Comparison of ENCODE assay signal across 8 cellular contexts in the genomic region with DNA sequence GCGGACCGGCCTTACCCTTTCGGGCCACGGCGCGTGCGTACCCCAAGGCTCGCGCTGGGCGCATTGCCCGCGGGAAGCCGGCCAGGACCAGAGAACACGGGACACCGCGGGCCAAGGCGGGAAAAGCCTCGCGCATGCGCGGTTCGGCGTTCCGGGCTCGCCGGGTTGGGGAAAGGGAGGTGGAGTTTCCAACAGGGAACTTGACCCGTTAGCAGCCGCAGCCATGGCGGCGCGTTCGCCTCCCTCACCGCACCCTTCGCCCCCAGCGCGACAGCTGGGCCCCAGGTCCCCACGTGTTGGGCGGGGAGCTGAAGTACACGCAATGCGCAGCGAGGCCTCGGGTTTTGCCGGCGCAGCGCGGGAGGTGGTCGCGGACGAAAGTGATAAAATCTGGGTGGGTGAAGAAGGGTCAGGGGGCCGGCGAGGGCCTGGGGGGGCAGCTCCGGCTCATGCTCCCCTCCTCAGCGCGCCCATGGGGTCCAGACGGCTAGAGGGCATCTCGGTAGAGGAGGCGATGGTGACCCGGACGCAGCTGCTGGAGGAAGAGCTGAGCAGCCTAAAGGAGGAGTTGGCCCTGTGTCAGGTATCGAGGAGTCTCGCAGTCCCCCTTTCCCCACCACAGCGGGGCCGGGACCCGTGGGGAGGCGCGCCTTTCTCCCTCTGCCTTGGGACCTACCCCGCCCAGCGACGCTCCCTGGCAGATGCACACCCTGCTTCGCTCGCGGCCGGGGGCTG. TPM values are rescaled to one million over a fixed set of nuclear protein-coding genes. Genes with fewer than 3 reads are reported as not detected.
A peak's percentile ranks its signal among the peaks of the same experiment; 100 is the strongest.
DNase-seq lines count a peak whose midpoint lies in the region; ATAC-seq and TF ChIP-seq lines count a peak whose summit lies in the region.

A gene with protein sequence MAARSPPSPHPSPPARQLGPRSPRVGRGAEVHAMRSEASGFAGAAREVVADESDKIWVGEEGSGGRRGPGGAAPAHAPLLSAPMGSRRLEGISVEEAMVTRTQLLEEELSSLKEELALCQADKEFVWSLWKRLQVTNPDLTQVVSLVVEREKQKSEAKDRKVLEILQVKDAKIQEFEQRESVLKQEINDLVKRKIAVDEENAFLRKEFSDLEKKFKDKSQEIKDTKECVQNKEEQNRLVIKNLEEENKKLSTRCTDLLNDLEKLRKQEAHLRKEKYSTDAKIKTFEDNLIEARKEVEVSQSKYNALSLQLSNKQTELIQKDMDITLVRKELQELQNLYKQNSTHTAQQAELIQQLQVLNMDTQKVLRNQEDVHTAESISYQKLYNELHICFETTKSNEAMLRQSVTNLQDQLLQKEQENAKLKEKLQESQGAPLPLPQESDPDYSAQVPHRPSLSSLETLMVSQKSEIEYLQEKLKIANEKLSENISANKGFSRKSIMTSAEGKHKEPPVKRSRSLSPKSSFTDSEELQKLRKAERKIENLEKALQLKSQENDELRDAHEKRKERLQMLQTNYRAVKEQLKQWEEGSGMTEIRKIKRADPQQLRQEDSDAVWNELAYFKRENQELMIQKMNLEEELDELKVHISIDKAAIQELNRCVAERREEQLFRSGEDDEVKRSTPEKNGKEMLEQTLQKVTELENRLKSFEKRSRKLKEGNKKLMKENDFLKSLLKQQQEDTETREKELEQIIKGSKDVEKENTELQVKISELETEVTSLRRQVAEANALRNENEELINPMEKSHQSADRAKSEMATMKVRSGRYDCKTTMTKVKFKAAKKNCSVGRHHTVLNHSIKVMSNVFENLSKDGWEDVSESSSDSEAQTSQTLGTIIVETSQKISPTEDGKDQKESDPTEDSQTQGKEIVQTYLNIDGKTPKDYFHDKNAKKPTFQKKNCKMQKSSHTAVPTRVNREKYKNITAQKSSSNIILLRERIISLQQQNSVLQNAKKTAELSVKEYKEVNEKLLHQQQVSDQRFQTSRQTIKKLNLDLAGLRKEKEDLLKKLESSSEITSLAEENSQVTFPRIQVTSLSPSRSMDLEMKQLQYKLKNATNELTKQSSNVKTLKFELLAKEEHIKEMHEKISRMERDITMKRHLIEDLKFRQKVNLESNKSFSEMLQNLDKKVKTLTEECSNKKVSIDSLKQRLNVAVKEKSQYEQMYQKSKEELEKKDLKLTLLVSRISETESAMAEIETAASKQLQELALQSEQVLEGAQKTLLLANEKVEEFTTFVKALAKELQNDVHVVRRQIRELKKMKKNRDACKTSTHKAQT (N-terminal part only) (plus strand): TSS at position 198 of the 735 bp plus-strand sequence. CDS start 26 bp downstream, at position 224.

- H3K4me1 ChIP-seq in duodenal mucosa (ENCODE audit: control insufficient read depth in 1 of 2, insufficient read depth in 2 of 2, low read length in 2 of 2) (peaks cover 5 to 12% of the 10 kb centered on the region in 2 donors), right lobe of liver (peaks cover 0 to 39% (median 18%) of the 10 kb centered on the region in 4 donors)

- peak within 1 kb of the TSS; percentile 73 for H3K4me3 Mint-ChIP-seq in activated B cell treated with CpG ODN at 0.5 μM for 24 hours

- peak within 1 kb of the TSS; percentile 58 to 80 for H3K9ac ChIP-seq in duodenal mucosa (ENCODE audit: low read depth in 1 of 2, low read length in 2 of 2)

- H3K27ac ChIP-seq in duodenal mucosa (ENCODE audit: low read depth, low read length) = peak within 1 kb of the TSS; percentile 55
- peak within 1 kb of the TSS; percentile 91 to 96 (median 94) for H3K27ac ChIP-seq in right lobe of liver

- TF ChIP-seq CTCF in activated B cell treated with CpG ODN at 0.5 μM for 24 hours (IDR thresholded peaks at IDR 0.05) (no peak), right lobe of liver (IDR thresholded peaks at IDR 0.05) (no peak)

- H3K4me3 ChIP-seq in duodenal mucosa (ENCODE audit: low read depth in 1 of 2, low read length in 2 of 2) (peak within 1 kb of the TSS; percentile 81 to 87), right lobe of liver (peak within 1 kb of the TSS; percentile 74 to 84 (median 80))

- no peaks in the 10 kb centered on the region for H3K36me3 ChIP-seq in duodenal mucosa (ENCODE audit: control insufficient read depth in 1 of 2, insufficient read depth in 2 of 2, low read length in 2 of 2)
- no peaks in the 10 kb centered on the region for H3K36me3 ChIP-seq in right lobe of liver

- WGBS in right lobe of liver (ENCODE audit: insufficient coverage, low coverage, low lambda C conversion rate, missing lambda C conversion rate) = 4% methylated on average over 10 of the region's 73 CpGs

- no peaks in the 10 kb centered on the region for H3K27me3 ChIP-seq in duodenal mucosa (ENCODE audit: control insufficient read depth in 1 of 2, insufficient read depth in 2 of 2, low read length in 2 of 2)
- H3K27me3 ChIP-seq in right lobe of liver = no peaks in the 10 kb centered on the region

- H3K4me1 Mint-ChIP-seq in activated B cell treated with CpG ODN at 0.5 μM for 24 hours = peaks cover 13% of the 10 kb centered on the region

- no peak within 1 kb of the TSS for H3K27ac Mint-ChIP-seq in activated B cell treated with CpG ODN at 0.5 μM for 24 hours

- CTCF ChIA-PET in activated B cell treated with CpG ODN at 0.5 μM for 24 hours (lab: Charles Lee) = no interaction called here

- H3K9me3 ChIP-seq in duodenal mucosa (ENCODE audit: control insufficient read depth in 1 of 2, low read length in 2 of 2) = no peaks in the 10 kb centered on the region
- H3K9me3 ChIP-seq in right lobe of liver = no peaks in the 10 kb centered on the region

- no peaks in the 10 kb centered on the region for H3K36me3 Mint-ChIP-seq in activated B cell treated with CpG ODN at 0.5 μM for 24 hours (ENCODE audit: low read depth)

- no peaks in the 10 kb centered on the region for H3K9me3 Mint-ChIP-seq in activated B cell treated with CpG ODN at 0.5 μM for 24 hours

- TF ChIP-seq POLR2A in right lobe of liver (IDR thresholded peaks at IDR 0.05) = peak; percentile 84

- intact Hi-C loops in activated B cell treated with CpG ODN at 0.5 μM for 24 hours (cut with micrococcal nuclease) (no loop called here), right lobe of liver (cut with DNase I) (no loop called here)

- DNase-seq in activated CD8-positive, alpha-beta memory T cell treated with anti-CD3 and anti-CD28 coated beads for 24 hours = peak; percentile 77
- no peak for DNase-seq in activated CD8-positive, alpha-beta memory T cell treated with anti-CD3 and anti-CD28 coated beads, Interleukin-2, amount 50 U/mL, for 4 hours
- DNase-seq in NCI-H2107 (lab: John Stamatoyannopoulos, UW) (peak; percentile 87), activated B cell treated with CpG ODN at 0.5 μM for 24 hours (peak; percentile 33), right lobe of liver (peak; percentile 97 to 99 (median 97))
- peak; percentile 62 for DNase-seq in stimulated activated CD4-positive, alpha-beta T cell treated with anti-CD3 and anti-CD28 coated beads, Interleukin-4, amount 100 ng/mL, for 1 hour

- POLR2A ChIA-PET in activated B cell treated with CpG ODN at 0.5 μM for 24 hours (lab: Charles Lee) = no interaction called here

- peak; percentile 81 for ATAC-seq in HG03064 (IDR thresholded peaks at IDR 0.05; ENCODE audit: low read depth, unreplicated experiment)
- ATAC-seq in activated B cell treated with CpG ODN at 0.5 μM for 24 hours (ENCODE audit: low read depth) = peak; percentile 54
- ATAC-seq in right lobe of liver = peak; percentile 86 to 93 (median 88)

- peaks cover 12% of the 10 kb centered on the region for H3K27me3 Mint-ChIP-seq in activated B cell treated with CpG ODN at 0.5 μM for 24 hours

RNA-seq across cellular contexts. Expression of the gene that starts here (rescaled TPM):
- total RNA-seq in activated B cell treated with CpG ODN at 0.5 μM for 24 hours (0.38 and 0.46 TPM in 2 replicates), right lobe of liver (10 to 100 TPM in 2 of 6 experiments, 1 to 10 TPM in 4; 7.4 to 10.3 (median 9.5) TPM)

Comparison
In these comparisons a context has a peak if more than half of its experiments do, and no peak if none do; other contexts are left out.
1. Peak in DNase-seq and ATAC-seq in activated B cell treated with CpG ODN at 0.5 μM for 24 hours; RNA of the gene not detected or under 1 TPM.